ENCODE assay signal across 19 cellular contexts in the genomic region with DNA sequence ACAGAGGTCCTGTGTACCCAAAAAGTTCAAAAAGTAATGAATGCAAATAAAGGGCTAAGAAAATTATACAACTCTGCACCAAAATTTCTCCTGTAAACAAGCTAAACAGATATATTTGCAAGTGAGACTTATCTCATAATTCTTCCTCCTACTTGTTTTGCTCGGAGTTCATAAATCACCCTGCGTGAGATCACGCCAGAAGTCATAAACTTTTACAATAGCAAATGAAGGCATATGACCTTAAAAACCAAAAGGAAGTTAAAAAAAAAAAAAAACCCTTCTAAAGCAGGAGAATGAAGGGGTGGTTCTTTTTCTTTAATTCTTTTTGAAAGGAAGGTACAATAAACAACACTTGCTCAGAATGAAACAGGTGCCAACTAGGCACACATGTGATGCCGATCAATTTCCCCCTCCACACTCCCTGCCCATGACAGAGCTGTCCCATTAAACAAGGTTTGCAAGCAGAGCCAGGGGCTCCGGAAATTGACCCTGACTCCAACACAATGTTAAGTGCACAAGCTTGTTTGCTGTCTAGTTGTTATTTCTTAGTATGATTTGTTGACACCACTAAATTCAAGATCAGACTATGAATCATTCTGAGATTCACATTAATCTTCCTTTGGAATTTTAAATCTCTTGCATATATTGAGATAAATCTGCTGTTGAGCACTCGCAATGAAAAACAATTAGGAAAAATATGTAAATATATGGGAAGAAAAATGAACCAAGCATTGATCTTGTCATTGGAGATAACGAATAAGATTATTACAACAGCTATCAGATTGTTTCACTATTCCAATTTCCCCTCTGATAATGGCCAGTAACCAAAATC.
"Had no signal": no experiment of that assay in that cellular context is flagged by ENCODE, and none has a peak within 500 bp of the region (broad histone marks: within the 10 kb centered on the region; RNA-seq: fewer than 3 reads in every experiment).

No MANE protein-coding gene starts in this region.

- H3K9me3 ChIP-seq: adrenal gland, gastroesophageal sphincter, right lobe of liver, spleen, thoracic aorta had no signal

- H3K9me3 Mint-ChIP-seq: activated naive CD4-positive, alpha-beta T cell treated with anti-CD3 and anti-CD28 coated beads, Interleukin-2, amount 50 U/mL, for 72 hours; activated T-helper 1 cell treated with anti-CD3 and anti-CD28 coated beads, Interleukin-12 subunit alpha, Interleukin-12 subunit beta, Interleukin-2, Interleukin-4 antibody, amounts not matched to agents 30 ng/mL and 10 ng/mL and 1 ng/mL, durations not matched to agents 14 hours and 24 hours and 36 hours; neural crest cell; stimulated activated naive B cell treated with anti-CD40 and anti-IgM and Interleukin-4, amounts not matched to agents 10 μg/mL and 1 μg/mL and 100 μg/mL, for 72 hours had no signal

- H3K27ac ChIP-seq: adrenal gland, gastroesophageal sphincter, right lobe of liver, thoracic aorta, WERI-Rb-1 had no signal

- DNase-seq: activated CD4-positive, alpha-beta T cell treated with anti-CD3 and anti-CD28 coated beads, Interleukin-2, amount 50 U/mL, for 4 hours; activated gamma-delta T cell treated with Interleukin-2 at 50 U/mL for 16 hours; hippocampal formation; left cardiac atrium; midbrain; right lobe of liver; spleen; stimulated activated CD4-positive, alpha-beta T cell treated with anti-CD3 and anti-CD28 coated beads, Interleukin-4, amount 100 ng/mL, for 4 hours; stimulated activated naive B cell treated with anti-CD40 and anti-IgM and Interleukin-4, amounts not matched to agents 10 μg/mL and 1 μg/mL and 100 μg/mL, for 72 hours; T-helper 17 cell; WERI-Rb-1 had no signal

- H3K4me3 Mint-ChIP-seq: activated T-helper 1 cell treated with anti-CD3 and anti-CD28 coated beads, Interleukin-12 subunit alpha, Interleukin-12 subunit beta, Interleukin-2, Interleukin-4 antibody, amounts not matched to agents 30 ng/mL and 10 ng/mL and 1 ng/mL, durations not matched to agents 14 hours and 24 hours and 36 hours; neural crest cell; stimulated activated naive B cell treated with anti-CD40 and anti-IgM and Interleukin-4, amounts not matched to agents 10 μg/mL and 1 μg/mL and 100 μg/mL, for 72 hours; T-helper 17 cell had no signal

- H3K27ac Mint-ChIP-seq: activated naive CD4-positive, alpha-beta T cell treated with anti-CD3 and anti-CD28 coated beads, Interleukin-2, amount 50 U/mL, for 72 hours; activated T-helper 1 cell treated with anti-CD3 and anti-CD28 coated beads, Interleukin-12 subunit alpha, Interleukin-12 subunit beta, Interleukin-2, Interleukin-4 antibody, amounts not matched to agents 30 ng/mL and 10 ng/mL and 1 ng/mL, durations not matched to agents 14 hours and 24 hours and 36 hours; progenitor cell of endocrine pancreas; stimulated activated naive B cell treated with anti-CD40 and anti-IgM and Interleukin-4, amounts not matched to agents 10 μg/mL and 1 μg/mL and 100 μg/mL, for 72 hours; T-helper 17 cell had no signal

- H3K4me1 Mint-ChIP-seq: neural crest cell; stimulated activated naive B cell treated with anti-CD40 and anti-IgM and Interleukin-4, amounts not matched to agents 10 μg/mL and 1 μg/mL and 100 μg/mL, for 72 hours had no signal

- H3K27me3 ChIP-seq: adrenal gland, gastroesophageal sphincter, right lobe of liver, spleen had no signal

- H3K4me1 ChIP-seq: gastroesophageal sphincter, right lobe of liver had no signal

- ATAC-seq: activated naive CD4-positive, alpha-beta T cell treated with anti-CD3 and anti-CD28 coated beads, Interleukin-2, amount 50 U/mL, for 72 hours; gastroesophageal sphincter; left cardiac atrium; stimulated activated naive B cell treated with anti-CD40 and anti-IgM and Interleukin-4, amounts not matched to agents 10 μg/mL and 1 μg/mL and 100 μg/mL, for 72 hours; T-helper 17 cell had no signal

- H3K4me3 ChIP-seq: adrenal gland, gastroesophageal sphincter, lung, right lobe of liver, spleen, thoracic aorta had no signal

- H3K27me3 Mint-ChIP-seq: progenitor cell of endocrine pancreas; stimulated activated naive B cell treated with anti-CD40 and anti-IgM and Interleukin-4, amounts not matched to agents 10 μg/mL and 1 μg/mL and 100 μg/mL, for 72 hours; T-helper 17 cell had no signal
